1 cellular context compared by ENCODE assay signal in genomic region chr9:129823934-129824601, GRCh38.
A peak's percentile ranks its signal among the peaks of the same experiment; 100 is the strongest.
TF ChIP-seq lines count a peak whose summit lies in the region.

Gene TOR1A (minus strand): TSS chr9:129824136. CDS start chr9:129824085, 51 bp downstream.

TF ChIP-seq in K562, 482 proteins besides CTCF, POLR2A, EP300 and RAD21 (continued from another document and continues in another):
- TF ChIP-seq ZNF609 (CRISPR knock-in tag; IDR thresholded peaks at IDR 0.05; ENCODE audit: borderline replicate concordance) (peak; percentile 79; the same call in 1 of the 2 replicates), MAX (CRISPR knock-in tag; IDR thresholded peaks at IDR 0.05) (peak; percentile 98), RFX5 (IDR thresholded peaks at IDR 0.05; ENCODE audit: low read depth, low read length) (no peak), HNRNPLL (IDR thresholded peaks at IDR 0.05; ENCODE audit: low read depth, low read length, poor library complexity, severe bottlenecking) (peak; percentile 41), ETS1 (conservative IDR thresholded peaks at IDR 0.05; ENCODE audit: control insufficient read depth, low read depth, low read length) (peak; percentile 98), RBFOX2 (IDR thresholded peaks at IDR 0.05; ENCODE audit: low read depth, low read length) (peak; percentile 94), PCBP2 (IDR thresholded peaks at IDR 0.05; ENCODE audit: low read depth, low read length, poor library complexity, severe bottlenecking) (no peak), TBP (optimal IDR thresholded peaks at IDR 0.05; ENCODE audit: low read depth, low read length) (peak; percentile 36), HLTF (IDR thresholded peaks at IDR 0.05) (peak; percentile 69; the same call in 1 of the 2 replicates), TEAD1 (CRISPR knock-in tag; IDR thresholded peaks at IDR 0.05) (peak; percentile 55 to 67; a peak in 2 of 4 replicates), L3MBTL2 (IDR thresholded peaks at IDR 0.05) (peak; percentile 86), ZNF766 (CRISPR knock-in tag; conservative IDR thresholded peaks at IDR 0.05) (peak; percentile 98), EGR1 (conservative IDR thresholded peaks at IDR 0.05) (peak; percentile 89), DMBX1 (CRISPR knock-in tag; IDR thresholded peaks at IDR 0.05; ENCODE audit: borderline replicate concordance) (peak; percentile 86), CBX5 (IDR thresholded peaks at IDR 0.05; ENCODE audit: borderline replicate concordance, low read depth) (peak; percentile 65; the same call in 1 of the 2 replicates), CTBP1 (IDR thresholded peaks at IDR 0.05; ENCODE audit: borderline replicate concordance) (peak; percentile 82), ZFX (CRISPR knock-in tag; IDR thresholded peaks at IDR 0.05) (peak; percentile 92), PHF8 (IDR thresholded peaks at IDR 0.05; ENCODE audit: borderline replicate concordance, low read length) (peak; percentile 89), RBM25 (IDR thresholded peaks at IDR 0.05; ENCODE audit: low read depth, low read length, severe bottlenecking) (peak; percentile 15), ZZZ3 (IDR thresholded peaks at IDR 0.05) (peak; percentile 66; the same call in 1 of the 2 replicates), SAP30 (IDR thresholded peaks at IDR 0.05; ENCODE audit: borderline replicate concordance, insufficient read depth, low read depth, low read length, poor library complexity, severe bottlenecking) (peak; percentile 98), ATF7 (IDR thresholded peaks at IDR 0.05) (peak; percentile 91), RB1 (IDR thresholded peaks at IDR 0.05; ENCODE audit: low read depth) (peak; percentile 92), ZNF280A (IDR thresholded peaks at IDR 0.05; ENCODE audit: low read depth, partially characterized antibody) (no peak), ZNF511 (CRISPR knock-in tag; IDR thresholded peaks at IDR 0.05) (peak; percentile 85), USF1 (CRISPR knock-in tag; IDR thresholded peaks at IDR 0.05) (peak; percentile 96), PRMT5 (CRISPR knock-in tag; IDR thresholded peaks at IDR 0.05) (no peak), POLR2AphosphoS5 (IDR thresholded peaks at IDR 0.05; ENCODE audit: control insufficient read depth, insufficient read depth, low read depth, low read length) (peak; percentile 87), HOXB6 (CRISPR knock-in tag; IDR thresholded peaks at IDR 0.05; ENCODE audit: borderline replicate concordance) (0 out of 2 replicates have a peak, but pooled peaks have one; percentile 8), PYGO2 (tag; IDR thresholded peaks at IDR 0.05) (no peak), SMC3 (conservative IDR thresholded peaks at IDR 0.05; ENCODE audit: insufficient read depth, low read depth, low read length) (no peak), FOXM1 (IDR thresholded peaks at IDR 0.05; ENCODE audit: low read depth) (peak; percentile 30; the same call in 1 of the 2 replicates), FOXM1 (CRISPR knock-in tag; IDR thresholded peaks at IDR 0.05; ENCODE audit: low read depth) (peak; percentile 89; the same call in 1 of the 2 replicates), GATAD2A (IDR thresholded peaks at IDR 0.05) (peak; percentile 85), RBM15 (IDR thresholded peaks at IDR 0.05; ENCODE audit: insufficient read depth, low read length) (0 out of 2 replicates have a peak, but pooled peaks have one; percentile 41), TRIM28 (IDR thresholded peaks at IDR 0.05) (peak; percentile 91; the same call in 1 of the 2 replicates), STAT6 (CRISPR knock-in tag; IDR thresholded peaks at IDR 0.05) (peak; percentile 95), ZBTB40 (IDR thresholded peaks at IDR 0.05) (peak; percentile 96), ZBTB40 (CRISPR knock-in tag; IDR thresholded peaks at IDR 0.05) (no peak), TRIM24 (IDR thresholded peaks at IDR 0.05) (peak in 1 of 2 experiments; percentile 44; a peak in 2 of 4 replicates)
